26 cellular contexts compared by ENCODE assay signal in the genomic region with DNA sequence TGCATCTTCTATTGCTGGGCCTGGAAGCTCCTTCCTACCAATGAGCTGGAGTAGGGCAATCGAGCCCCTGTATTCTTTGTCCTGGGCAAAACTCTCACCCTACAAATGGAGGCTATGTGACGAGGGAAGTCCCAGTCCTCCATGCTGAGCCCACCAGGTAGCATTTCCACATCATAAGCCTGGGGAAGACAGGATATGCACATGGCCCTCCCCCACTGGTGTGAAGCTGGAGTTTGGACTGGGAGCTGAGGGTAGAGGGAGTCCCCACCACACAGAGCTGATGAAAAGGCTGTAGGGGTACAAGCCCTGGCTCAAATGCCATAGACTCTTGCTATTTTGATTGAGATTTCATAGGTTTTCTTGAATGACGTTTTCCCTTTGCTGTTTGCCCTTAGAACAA.
DNase-seq lines count a peak whose midpoint lies in the region; ATAC-seq, FAIRE-seq and TF ChIP-seq lines count a peak whose summit lies in the region.
"Had no signal": no experiment of that assay in that cellular context is flagged by ENCODE, and none has a peak within 500 bp of the region (broad histone marks: within the 10 kb centered on the region; RNA-seq: fewer than 3 reads in every experiment).

No MANE protein-coding gene starts in this region.

- H3K4me3 Mint-ChIP-seq in GM23338: no peak overlapping the region
- no peak overlapping the region for H3K4me3 Mint-ChIP-seq in endodermal cell
- H3K4me3 Mint-ChIP-seq: B cell; CD4-positive, alpha-beta T cell; CD8-positive, alpha-beta T cell had no signal

- TF ChIP-seq CTCF in GM23338 (conservative IDR thresholded peaks at IDR 0.05; ENCODE audit: low read depth in 2 of 2) (no peak), H1 (IDR thresholded peaks at IDR 0.05; ENCODE audit: control extremely low read depth in 1 of 3, insufficient read depth in 1 of 3, low read depth in 1 of 3, low read length in 3 of 3) (no peak), endodermal cell (conservative IDR thresholded peaks at IDR 0.05) (no peak)

- H2AK5ac ChIP-seq in H1 (ENCODE audit: low read depth, low read length) (no peak overlapping the region), neuronal stem cell (ENCODE audit: low read depth, low read length) (no peak overlapping the region)

- H2BK5ac ChIP-seq in H1 (ENCODE audit: low read depth, low read length): no peak overlapping the region; the same call in 1 of the 2 replicates
- no peak overlapping the region for H2BK5ac ChIP-seq in neuronal stem cell (ENCODE audit: low read length)

- H3K18ac ChIP-seq in H1 (ENCODE audit: extremely low read depth, low read length) (no peak overlapping the region), neuronal stem cell (ENCODE audit: low read length) (peak overlapping the region; percentile 62)

- H3K4ac ChIP-seq in H1 (replicated peaks; ENCODE audit: insufficient read length, low read depth, low read length): no peak overlapping the region
- H3K4ac ChIP-seq in neuronal stem cell (ENCODE audit: low read length): no peak overlapping the region

- H3K14ac ChIP-seq in H1 (ENCODE audit: insufficient read length) (no peak overlapping the region), neuronal stem cell (ENCODE audit: low read length) (no peak overlapping the region)

- no peak overlapping the region for H4K8ac ChIP-seq in H1 (ENCODE audit: extremely low read depth, insufficient read depth, low read length)
- H4K8ac ChIP-seq in neuronal stem cell (ENCODE audit: low read depth, low read length): no peak overlapping the region

- no peaks in the 10 kb centered on the region for H3K79me2 ChIP-seq in GM23338 (replicated peaks; ENCODE audit: insufficient read depth)
- H3K79me2 ChIP-seq in H1 (ENCODE audit: control insufficient read depth in 1 of 2, insufficient read depth in 2 of 2, low read length in 2 of 2): no peaks in the 10 kb centered on the region

- TF ChIP-seq POLR2A in H1 (IDR thresholded peaks at IDR 0.05; ENCODE audit: control extremely low read depth in 1 of 2, low read depth in 2 of 2, low read length in 2 of 2): no peak

- H2BK15ac ChIP-seq in H1 (ENCODE audit: low read length): no peak overlapping the region
- H2BK15ac ChIP-seq in neuronal stem cell (ENCODE audit: low read length): no peak overlapping the region

- H3K4me1 ChIP-seq in GM23338 (ENCODE audit: insufficient read depth): no peaks in the 10 kb centered on the region; the same call in none of the 2 replicates
- H3K4me1 ChIP-seq in H1 (replicated peaks in 1 of 4; ENCODE audit: control insufficient read depth in 3 of 4, insufficient read depth in 4 of 4, low read length in 3 of 4): peaks cover 0 to 3% (median 0%) of the 10 kb centered on the region in 4 experiments; a peak in 4 of 7 replicates
- H3K4me1 ChIP-seq in neuronal stem cell (ENCODE audit: control insufficient read depth in 2 of 2, insufficient read depth in 1 of 2, low read depth in 1 of 2, low read length in 2 of 2): no peaks in the 10 kb centered on the region
- H3K4me1 ChIP-seq in endodermal cell (ENCODE audit: control insufficient read depth, insufficient read depth, low read length): no peaks in the 10 kb centered on the region
- H3K4me1 ChIP-seq: A549; BLaER1 treated with 17β-estradiol and CSF1 and Interleukin-3, amounts not matched to agents 10 nM and 100 nM; Caco-2 had no signal

- ATAC-seq in GM23338 (no peak), GM21367 (IDR thresholded peaks at IDR 0.05; ENCODE audit: unreplicated experiment) (no peak), HG03469 (IDR thresholded peaks at IDR 0.05; ENCODE audit: unreplicated experiment) (no peak)
- ATAC-seq: A549; CD8-positive, alpha-beta T cell; GM12878 had no signal

- no peak overlapping the region for H2AFZ ChIP-seq in GM23338
- H2AFZ ChIP-seq in H1 (ENCODE audit: low read length): no peak overlapping the region
- no peak overlapping the region for H2AFZ ChIP-seq in neuronal stem cell (ENCODE audit: low read length)

- no peak overlapping the region for H2BK120ac ChIP-seq in H1 (replicated peaks; ENCODE audit: low read depth, low read length)
- no peak overlapping the region for H2BK120ac ChIP-seq in neuronal stem cell (ENCODE audit: low read depth, low read length)

- H3K4me2 ChIP-seq in GM23338 (peak overlapping the region; percentile 69), H1 (ENCODE audit: insufficient read depth in 1 of 2, low read depth in 2 of 2, low read length in 2 of 2) (no peak overlapping the region), neuronal stem cell (ENCODE audit: insufficient read depth, low read length, poor library complexity, severe bottlenecking) (no peak overlapping the region)
- H3K4me2 ChIP-seq: A549; BLaER1 treated with 17β-estradiol and CSF1 and Interleukin-3, amounts not matched to agents 10 nM and 100 nM had no signal

- no peak for TF ChIP-seq EP300 in H1 (IDR thresholded peaks at IDR 0.05; ENCODE audit: borderline replicate concordance in 1 of 2, low read depth in 2 of 2, low read length in 2 of 2)

- H3K9me3 Mint-ChIP-seq in GM23338: no peaks in the 10 kb centered on the region; the same call in 2 of the 3 replicates
- H3K9me3 Mint-ChIP-seq in endodermal cell: no peaks in the 10 kb centered on the region
- H3K9me3 Mint-ChIP-seq: CD8-positive, alpha-beta T cell had no signal

- TF ChIP-seq RAD21 in H1 (IDR thresholded peaks at IDR 0.05 in 1 of 2, conservative IDR thresholded peaks at IDR 0.05 in 1 of 2; ENCODE audit: low read depth in 2 of 2, low read length in 2 of 2): no peak

- H3K79me1 ChIP-seq in H1 (ENCODE audit: low read depth, low read length) (no peaks in the 10 kb centered on the region), neuronal stem cell (ENCODE audit: low read depth, low read length) (no peaks in the 10 kb centered on the region)

- no peak for FAIRE-seq in H1 (lab: Jason Lieb, UNC)
- FAIRE-seq: A549, D721Med, GM12878, GM12892, GM18507 had no signal

- POLR2A ChIA-PET in H1 (lab: Charles Lee; ENCODE audit: partially characterized antibody): no interaction called here

- H3K23ac ChIP-seq in H1 (ENCODE audit: insufficient read length) (no peak overlapping the region), neuronal stem cell (ENCODE audit: low read depth, low read length, poor library complexity) (no peak overlapping the region)

- H2BK12ac ChIP-seq in H1 (ENCODE audit: low read depth, low read length): no peak overlapping the region
- no peak overlapping the region for H2BK12ac ChIP-seq in neuronal stem cell (ENCODE audit: low read length)

- H3K9me2 ChIP-seq in GM23338 (ENCODE audit: insufficient read depth): no peaks in the 10 kb centered on the region

- H3K23me2 ChIP-seq in H1 (ENCODE audit: low read depth, low read length): no peaks in the 10 kb centered on the region

- no peaks in the 10 kb centered on the region for H4K20me1 ChIP-seq in GM23338 (replicated peaks; ENCODE audit: insufficient read depth)
- H4K20me1 ChIP-seq in H1 (replicated peaks in 1 of 2; ENCODE audit: control insufficient read depth in 1 of 2, insufficient read depth in 2 of 2, low read length in 2 of 2): no peaks in the 10 kb centered on the region
- H4K20me1 ChIP-seq: BLaER1 treated with 17β-estradiol and CSF1 and Interleukin-3, amounts not matched to agents 10 nM and 100 nM had no signal

- 66% methylated on average over 3 of the region's 3 CpGs; no CpG with 5 or more reads in 1 of the 2 experiments for WGBS in H1 (ENCODE audit: extremely low coverage in 1 of 2, insufficient coverage in 1 of 2, insufficient read length in 1 of 2, insufficient replicate concordance in 2 of 2, low coverage in 1 of 2, low lambda C conversion rate in 2 of 2, missing lambda C conversion rate in 1 of 2), 2 experiments
- WGBS in neuronal stem cell (ENCODE audit: extremely low coverage in 2 of 2, insufficient read length in 2 of 2, insufficient replicate concordance in 1 of 2), 2 donors: no CpG with 5 or more reads among the region's 3 CpGs
- 82 to 83% methylated on average over 2 to 3 of the region's 3 CpGs for WGBS in endodermal cell (ENCODE audit: insufficient coverage in 1 of 2, insufficient read length in 1 of 2), 2 experiments

- H3K27ac Mint-ChIP-seq in GM23338: no peak overlapping the region
- H3K27ac Mint-ChIP-seq in endodermal cell: no peak overlapping the region
- H3K27ac Mint-ChIP-seq: B cell; CD4-positive, alpha-beta T cell; CD8-positive, alpha-beta T cell had no signal

- CTCF ChIA-PET in H1 (lab: Charles Lee; ENCODE audit: partially characterized antibody): interaction anchor here (0.6 kb wide), 1 partner anchor 47 kb away, joined by 7 read pairs; no protein-coding TSS in a partner anchor

- H3K36me3 ChIP-seq in GM23338 (ENCODE audit: insufficient read depth): no peaks in the 10 kb centered on the region
- H3K36me3 ChIP-seq in H1 (ENCODE audit: control insufficient read depth in 2 of 4, insufficient read depth in 4 of 4, low read length in 3 of 4): no peaks in the 10 kb centered on the region
- no peaks in the 10 kb centered on the region for H3K36me3 ChIP-seq in neuronal stem cell (replicated peaks in 1 of 2; ENCODE audit: control insufficient read depth in 2 of 2, insufficient read depth in 2 of 2, low read length in 2 of 2)
- H3K36me3 ChIP-seq in endodermal cell (ENCODE audit: control insufficient read depth, insufficient read depth, low read length): no peaks in the 10 kb centered on the region
- H3K36me3 ChIP-seq: BLaER1 treated with 17β-estradiol and CSF1 and Interleukin-3, amounts not matched to agents 10 nM and 100 nM had no signal

- H3K36me3 Mint-ChIP-seq in GM23338 (ENCODE audit: low read depth) (no peaks in the 10 kb centered on the region; the same call in 2 of the 3 replicates), endodermal cell (ENCODE audit: low read depth) (no peaks in the 10 kb centered on the region)
- H3K36me3 Mint-ChIP-seq: CD8-positive, alpha-beta T cell had no signal

- H3K27me3 ChIP-seq in GM23338 (ENCODE audit: insufficient read depth) (no peaks in the 10 kb centered on the region), H1 (replicated peaks in 1 of 4; ENCODE audit: control insufficient read depth in 3 of 4, extremely low read depth in 1 of 4, insufficient read depth in 3 of 4, low read length in 3 of 4) (no peaks in the 10 kb centered on the region), neuronal stem cell (ENCODE audit: control insufficient read depth in 3 of 3, insufficient read depth in 3 of 3, low read depth in 1 of 3, low read length in 3 of 3) (peaks cover 0 to 4% (median 0%) of the 10 kb centered on the region in 3 experiments), endodermal cell (ENCODE audit: control insufficient read depth, insufficient read depth, low read length, poor library complexity, severe bottlenecking) (no peaks in the 10 kb centered on the region)
- H3K27me3 ChIP-seq: BLaER1 treated with 17β-estradiol and CSF1 and Interleukin-3, amounts not matched to agents 10 nM and 100 nM had no signal

- DNase-seq in GM23338 (ENCODE audit: low spot score): no peak
- DNase-seq in H1 (ENCODE audit: low read depth in 1 of 2, low spot score in 2 of 2): no peak
- peak; percentile 36 for DNase-seq in islet precursor cell
- DNase-seq in neuronal stem cell (ENCODE audit: low spot score): no peak
- no peak for DNase-seq in endodermal cell
- DNase-seq: AML-193; Caco-2; Calu3; CD4-positive, alpha-beta T cell; CD8-positive, alpha-beta T cell; DMS53; DMS79; DND-41; EL; GDM1 had no signal

- H4K91ac ChIP-seq in H1 (replicated peaks; ENCODE audit: insufficient read length, low read length) (no peak overlapping the region), neuronal stem cell (ENCODE audit: low read depth, low read length, poor library complexity) (no peak overlapping the region)

- H3K56ac ChIP-seq in H1 (replicated peaks; ENCODE audit: insufficient read length, low read depth, low read length): no peak overlapping the region

- H3K9me3 ChIP-seq in H1 (ENCODE audit: insufficient read depth in 2 of 2, low read depth in 1 of 2, low read length in 1 of 2) (no peaks in the 10 kb centered on the region), neuronal stem cell (replicated peaks in 1 of 2; ENCODE audit: control insufficient read depth in 2 of 2, insufficient read depth in 1 of 2, low read depth in 1 of 2, low read length in 2 of 2) (peaks cover 0 to 5% of the 10 kb centered on the region in 2 donors), endodermal cell (ENCODE audit: control insufficient read depth, low read length) (no peaks in the 10 kb centered on the region)
- H3K9me3 ChIP-seq: A549, Caco-2 had no signal

- H3K9ac ChIP-seq in H1 (replicated peaks in 1 of 4; ENCODE audit: extremely low read depth in 1 of 4, low read depth in 3 of 4, low read length in 3 of 4): no peak overlapping the region
- H3K9ac ChIP-seq in neuronal stem cell (ENCODE audit: low read depth, low read length, poor library complexity): no peak overlapping the region
- no peak overlapping the region for H3K9ac ChIP-seq in endodermal cell (ENCODE audit: extremely low read depth, low read length, poor library complexity, severe bottlenecking)
- H3K9ac ChIP-seq: BLaER1 treated with 17β-estradiol and CSF1 and Interleukin-3, amounts not matched to agents 10 nM and 100 nM had no signal

- H3K27ac ChIP-seq in GM23338 (ENCODE audit: low read depth): no peak overlapping the region
- no peak overlapping the region for H3K27ac ChIP-seq in H1 (ENCODE audit: low read depth, low read length)
- no peak overlapping the region for H3K27ac ChIP-seq in neuronal stem cell (replicated peaks; ENCODE audit: low read length)
- H3K27ac ChIP-seq in endodermal cell (ENCODE audit: low read depth, low read length): no peak overlapping the region
- H3K27ac ChIP-seq: 22Rv1; A549; BLaER1 treated with 17β-estradiol and CSF1 and Interleukin-3, amounts not matched to agents 10 nM and 100 nM; C4-2B had no signal

- H3K4me3 ChIP-seq in GM23338: no peak overlapping the region
- no peak overlapping the region for H3K4me3 ChIP-seq in H1 (ENCODE audit: extremely low read depth in 1 of 4, insufficient read depth in 2 of 4, low read depth in 3 of 4, low read length in 4 of 4)
- H3K4me3 ChIP-seq in neuronal stem cell (ENCODE audit: low read length in 2 of 2): no peak overlapping the region
- H3K4me3 ChIP-seq in endodermal cell (ENCODE audit: low read length): no peak overlapping the region
- H3K4me3 ChIP-seq: A549; BLaER1 treated with 17β-estradiol and CSF1 and Interleukin-3, amounts not matched to agents 10 nM and 100 nM; GM12878 had no signal

- no peak overlapping the region for H2BK20ac ChIP-seq in H1 (ENCODE audit: low read length)

- H3K27me3 Mint-ChIP-seq in GM23338 (ENCODE audit: insufficient read depth, low read depth, poor library complexity) (peaks cover 2% of the 10 kb centered on the region), endodermal cell (ENCODE audit: insufficient read depth) (peaks cover 4% of the 10 kb centered on the region)

- H4K5ac ChIP-seq in H1 (ENCODE audit: insufficient read length, low read depth, low read length): no peak overlapping the region

- H3K4me1 Mint-ChIP-seq in GM23338 (peaks cover 23% of the 10 kb centered on the region), endodermal cell (no peaks in the 10 kb centered on the region)
- H3K4me1 Mint-ChIP-seq: B cell had no signal

- H3F3A ChIP-seq in GM23338 (replicated peaks; ENCODE audit: low read depth): no peaks in the 10 kb centered on the region
